In genomic region chr11:37500425-37500824, GRCh38 we compare ENCODE assay signal across 1 cellular context.
TF ChIP-seq lines count a peak whose summit lies in the region.

No MANE protein-coding gene starts in this region.

TF ChIP-seq in H1, 55 proteins besides CTCF, POLR2A, EP300 and RAD21 (continued from another document):
- TF ChIP-seq SUZ12 (IDR thresholded peaks at IDR 0.05; ENCODE audit: low read length) (no peak), MAFK (IDR thresholded peaks at IDR 0.05; ENCODE audit: low read depth, low read length) (no peak), SIRT6 (IDR thresholded peaks at IDR 0.05; ENCODE audit: low read length) (no peak), TAF1 (IDR thresholded peaks at IDR 0.05; ENCODE audit: low read depth, low read length) (no peak), POU5F1 (IDR thresholded peaks at IDR 0.05; ENCODE audit: low read depth, low read length) (no peak), BCL11A (IDR thresholded peaks at IDR 0.05; ENCODE audit: low read depth in 2 of 2, low read length in 2 of 2) (no peak), EZH2 (IDR thresholded peaks at IDR 0.05; ENCODE audit: low read depth, low read length, severe bottlenecking) (no peak), ASH2L (IDR thresholded peaks at IDR 0.05; ENCODE audit: low read length) (no peak), CBX5 (IDR thresholded peaks at IDR 0.05; ENCODE audit: low read depth, low read length) (no peak), SIX5 (IDR thresholded peaks at IDR 0.05; ENCODE audit: low read depth, low read length) (no peak)
